14 cellular contexts compared by ENCODE assay signal in the genomic region with DNA sequence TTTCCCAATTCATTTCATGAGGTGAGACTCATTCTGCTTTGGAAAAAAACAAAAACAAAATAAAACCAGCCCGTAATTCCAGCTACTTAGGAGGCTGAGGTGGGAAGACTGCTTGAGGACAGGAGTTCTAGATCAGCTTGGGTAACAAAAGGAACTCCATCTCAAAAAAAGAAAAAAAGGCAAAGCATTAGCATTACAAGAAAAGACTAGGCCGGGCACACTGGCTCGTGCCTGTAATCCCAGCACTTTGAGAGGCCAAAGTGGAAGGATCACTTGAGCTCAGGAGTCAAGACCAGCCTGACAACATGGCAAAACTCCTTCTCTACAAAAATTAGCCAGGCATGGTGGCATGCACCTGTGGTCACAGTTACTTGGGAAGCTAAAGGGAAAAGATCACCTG.
"Had no signal": no experiment of that assay in that cellular context is flagged by ENCODE, and none has a peak within 500 bp of the region (broad histone marks: within the 10 kb centered on the region; RNA-seq: fewer than 3 reads in every experiment).

No MANE protein-coding gene starts in this region.

- DNase-seq: activated CD4-positive, alpha-beta T cell treated with anti-CD3 and anti-CD28 coated beads, Interleukin-2, amount 50 U/mL, for 48 hours; activated naive CD4-positive, alpha-beta T cell treated with anti-CD3 and anti-CD28 coated beads, Interleukin-2, amount 50 U/mL, for 16 hours; amniotic stem cell; hippocampal formation; left colon; stimulated activated CD4-positive, alpha-beta T cell treated with anti-CD3 and anti-CD28 coated beads, Interleukin-2, amount 100 ng/mL, for 48 hours; stimulated activated naive CD8-positive, alpha-beta T cell treated with anti-CD3 and anti-CD28 coated beads, Interleukin-15, Interleukin-2, amounts not matched to agents 100 U/mL and 50 U/mL, for 24 hours had no signal

- H3K27ac Mint-ChIP-seq: activated T-helper 17 cell treated with anti-CD3 and anti-CD28 coated beads, Interleukin-2, amount 50 U/mL, for 72 hours; brain; dendritic cell treated with granulocyte-macrophage colony-stimulating factor and Interleukin-4, amounts not matched to agents 40 ng/mL and 50 ng/mL, for 4 days; nephron; T-helper 2 cell treated with Interferon-gamma antibody and Interleukin-4, amounts not matched to agents 5 μg/mL and 100 μg/mL, for 36 hours had no signal

- H3K4me3 Mint-ChIP-seq: activated T-helper 17 cell treated with anti-CD3 and anti-CD28 coated beads, Interleukin-2, amount 50 U/mL, for 72 hours; brain; central memory CD8-positive, alpha-beta T cell; dendritic cell treated with granulocyte-macrophage colony-stimulating factor and Interleukin-4, amounts not matched to agents 40 ng/mL and 50 ng/mL, for 4 days; nephron; T-helper 2 cell treated with Interferon-gamma antibody and Interleukin-4, amounts not matched to agents 5 μg/mL and 100 μg/mL, for 36 hours had no signal

- H3K9me3 Mint-ChIP-seq: activated T-helper 17 cell treated with anti-CD3 and anti-CD28 coated beads, Interleukin-2, amount 50 U/mL, for 72 hours; brain; central memory CD8-positive, alpha-beta T cell; dendritic cell treated with granulocyte-macrophage colony-stimulating factor and Interleukin-4, amounts not matched to agents 40 ng/mL and 50 ng/mL, for 4 days; nephron; T-helper 2 cell treated with Interferon-gamma antibody and Interleukin-4, amounts not matched to agents 5 μg/mL and 100 μg/mL, for 36 hours had no signal

- H3K4me1 Mint-ChIP-seq: brain, nephron had no signal

- H3K27me3 Mint-ChIP-seq: activated T-helper 17 cell treated with anti-CD3 and anti-CD28 coated beads, Interleukin-2, amount 50 U/mL, for 72 hours; brain; central memory CD8-positive, alpha-beta T cell; dendritic cell treated with granulocyte-macrophage colony-stimulating factor and Interleukin-4, amounts not matched to agents 40 ng/mL and 50 ng/mL, for 4 days had no signal

- ATAC-seq: activated CD4-positive, CD25-positive, alpha-beta regulatory T cell treated with anti-CD3 and anti-CD28 coated beads, Interleukin-2, amount 50 U/mL, for 24 hours; activated T-helper 17 cell treated with anti-CD3 and anti-CD28 coated beads, Interleukin-2, amount 50 U/mL, for 72 hours; left colon; stimulated activated naive CD8-positive, alpha-beta T cell treated with anti-CD3 and anti-CD28 coated beads, Interleukin-15, Interleukin-2, amounts not matched to agents 100 U/mL and 50 U/mL, for 24 hours had no signal
